ENCODE assay signal across 8 cellular contexts in the genomic region with DNA sequence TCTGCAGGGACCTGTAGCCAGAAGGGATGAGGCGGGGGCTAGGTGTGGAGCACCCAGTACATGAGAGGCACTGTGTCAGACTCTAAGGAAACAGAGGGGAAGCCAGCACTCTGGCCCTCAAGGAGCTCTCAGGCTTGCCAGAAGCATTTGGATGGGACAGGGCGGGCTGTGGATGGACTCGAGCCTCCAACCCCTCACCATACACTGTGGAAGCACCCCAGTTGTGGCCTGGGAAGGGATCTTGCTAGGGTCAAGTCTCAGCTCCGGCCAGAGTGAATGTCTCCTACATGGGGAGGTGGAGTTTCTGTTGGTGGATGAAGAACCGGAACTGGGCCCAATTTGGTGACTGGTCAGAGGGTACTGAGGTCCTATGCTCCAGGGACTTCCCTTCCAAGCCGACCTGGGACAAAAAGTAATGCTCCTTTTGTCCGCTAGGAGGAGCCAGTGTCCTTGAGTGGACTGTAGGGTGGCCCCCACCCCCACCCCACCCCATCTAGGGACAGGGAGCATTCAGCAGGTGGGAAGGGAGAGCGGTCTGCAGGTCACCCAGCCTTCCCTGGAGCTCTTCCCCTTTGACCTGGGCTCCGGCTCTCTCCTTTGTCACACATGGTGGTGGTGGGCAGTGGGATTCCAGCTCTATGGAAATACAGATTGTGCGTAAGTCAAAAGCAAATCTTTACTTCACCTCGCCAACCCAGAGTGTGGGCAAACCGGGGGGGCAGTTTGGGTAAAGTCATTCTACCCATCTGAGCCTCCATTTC. TPM values are rescaled to one million over a fixed set of nuclear protein-coding genes. Genes with fewer than 3 reads are reported as not detected.
DNase-seq lines count a peak whose midpoint lies in the region; ATAC-seq and TF ChIP-seq lines count a peak whose summit lies in the region.

No MANE protein-coding gene starts in this region.

- TF ChIP-seq CTCF in WERI-Rb-1 (IDR thresholded peaks at IDR 0.05; ENCODE audit: low read depth, low read length) (peak; percentile 91), lower lobe of right lung (IDR thresholded peaks at IDR 0.05) (peak; percentile 67), tibial nerve (IDR thresholded peaks at IDR 0.05) (peak; percentile 66 to 88 (median 71))

- 46 to 47% methylated on average over 11 to 12 of the region's 12 CpGs for WGBS in tibial nerve, 2 donors

- H3K36me3 ChIP-seq in WERI-Rb-1, result no peaks in the 10 kb centered on the region
- no peaks in the 10 kb centered on the region for H3K36me3 ChIP-seq in lower lobe of right lung
- no peaks in the 10 kb centered on the region for H3K36me3 ChIP-seq in tibial nerve

- intact Hi-C loops in lower lobe of right lung (cut with DNase I), result no loop called here

- no peak for TF ChIP-seq EP300 in tibial nerve (IDR thresholded peaks at IDR 0.05)

- no peaks in the 10 kb centered on the region for H3K9me3 ChIP-seq in WERI-Rb-1 (ENCODE audit: severe bottlenecking)
- no peaks in the 10 kb centered on the region for H3K9me3 ChIP-seq in lower lobe of right lung
- H3K9me3 ChIP-seq in tibial nerve, result no peaks in the 10 kb centered on the region

- H3K27ac ChIP-seq in WERI-Rb-1, result peak overlapping the region; percentile 12; the same call in 1 of the 2 replicates
- no peak overlapping the region for H3K27ac ChIP-seq in lower lobe of right lung
- peak overlapping the region in 2 of 4 donors; percentile 29 to 43 for H3K27ac ChIP-seq in tibial nerve

- peak; percentile 54 to 66 for ATAC-seq in lower lobe of right lung
- ATAC-seq in HG03095 (IDR thresholded peaks at IDR 0.05; ENCODE audit: unreplicated experiment), result no peak

- H3K4me3 ChIP-seq in WERI-Rb-1 (ENCODE audit: low read depth, low read length) (no peak overlapping the region), lower lobe of right lung (no peak overlapping the region), tibial nerve (no peak overlapping the region)

- no peaks in the 10 kb centered on the region for H3K4me1 ChIP-seq in lower lobe of right lung
- H3K4me1 ChIP-seq in tibial nerve, result peaks cover 0 to 40% (median 8%) of the 10 kb centered on the region in 4 donors

- DNase-seq in DMS153 treated with DMSO at 0.1 percent for 48 hours (lab: John Stamatoyannopoulos, UW; ENCODE audit: unreplicated experiment) (peak; percentile 4), DMS153 (lab: John Stamatoyannopoulos, UW) (no peak), Kasumi-1 (lab: John Stamatoyannopoulos, UW) (peak; percentile 55 to 66), WERI-Rb-1 (peak; percentile 84), dermis blood vessel endothelial cell (peak; percentile 72), lower lobe of right lung (no peak), tibial nerve (ENCODE audit: low spot score in 2 of 2) (peak in 1 of 2 donors; percentile 70)

- no peak for TF ChIP-seq POLR2A in tibial nerve (IDR thresholded peaks at IDR 0.05)

- H3K27me3 ChIP-seq in WERI-Rb-1 (ENCODE audit: insufficient read depth, low read depth, severe bottlenecking) (no peaks in the 10 kb centered on the region), lower lobe of right lung (ENCODE audit: low read depth) (peaks cover 24% of the 10 kb centered on the region), tibial nerve (no peaks in the 10 kb centered on the region)

RNA-seq across cellular contexts. Expression of a gene that starts 20.3 kb away (rescaled TPM):
- 171 and 197 TPM in 2 replicates for total RNA-seq in dermis blood vessel endothelial cell
- 113 TPM for total RNA-seq in lower lobe of right lung
- 100 to 1,000 TPM in 1 of 4 donors, 10 to 100 TPM in 3; 83.5 to 114 (median 90.4) TPM for total RNA-seq in tibial nerve

Comparison
In these comparisons a context has a peak if more than half of its experiments do, and no peak if none do; other contexts are left out.
1. DNase-seq: peak in DMS153 treated with DMSO at 0.1 percent for 48 hours (single experiment), Kasumi-1 (2 of 2), WERI-Rb-1 (single experiment) and dermis blood vessel endothelial cell (single experiment); none in DMS153 (single experiment) and lower lobe of right lung (single experiment).
2. Peak in every context shown above with its lines, with median percentiles within 50 percentile points of each other: CTCF ChIP-seq.